Comparison of ENCODE assay signal across 23 cellular contexts in the genomic region with DNA sequence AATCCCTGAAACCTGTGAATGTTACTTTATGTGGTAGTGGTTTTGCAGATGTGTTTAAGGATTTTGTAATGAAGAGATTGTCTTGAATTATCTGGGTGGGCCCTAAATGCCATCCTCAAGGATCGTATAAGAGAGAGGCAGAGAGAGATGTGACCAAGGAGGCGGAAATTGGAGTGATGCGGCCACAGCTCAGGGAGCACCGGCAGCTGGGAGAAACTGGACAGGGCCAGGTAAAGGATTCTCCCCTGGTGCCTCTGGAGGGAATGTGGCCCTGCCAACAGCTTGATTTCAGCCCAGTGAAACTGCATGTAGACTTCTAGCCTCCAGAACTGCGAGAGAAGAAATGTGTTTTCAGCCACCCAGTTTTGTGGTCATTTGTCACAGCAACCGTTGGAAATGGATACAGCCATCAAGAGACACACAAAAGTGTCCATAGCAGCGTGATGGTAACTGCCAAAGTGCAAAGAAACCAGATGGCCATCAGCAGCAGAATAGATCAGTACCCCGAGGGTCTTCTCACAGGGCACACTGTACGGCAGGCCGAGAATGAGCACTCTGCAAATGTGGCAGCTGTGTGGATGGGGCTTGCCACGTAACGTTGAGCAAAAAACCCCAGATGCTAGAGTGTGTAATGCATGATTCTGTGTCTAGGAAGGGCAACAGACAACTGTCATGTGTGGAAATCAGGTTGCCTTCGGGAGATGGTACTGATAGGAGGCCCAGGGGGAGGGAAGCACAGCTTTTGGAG. TPM values are rescaled to one million over a fixed set of nuclear protein-coding genes. Genes with fewer than 3 reads are reported as not detected.
"Had no signal": no experiment of that assay in that cellular context is flagged by ENCODE, and none has a peak within 500 bp of the region (broad histone marks: within the 10 kb centered on the region; RNA-seq: fewer than 3 reads in every experiment).

No MANE protein-coding gene starts in this region.

- H3K4me3 ChIP-seq: adrenal gland, tibial artery had no signal

- H3K4me1 ChIP-seq: adrenal gland, tibial artery had no signal

- H3K27ac ChIP-seq: adrenal gland, foreskin keratinocyte, tibial artery had no signal

- H3K4me3 Mint-ChIP-seq: activated CD4-positive, alpha-beta T cell treated with anti-CD3 and anti-CD28 coated beads for 36 hours; activated CD8-positive, alpha-beta memory T cell treated with anti-CD3 and anti-CD28 coated beads, Interleukin-2, amount 10 ng/mL, durations not matched to agents 7 days and 5 days; activated naive CD4-positive, alpha-beta T cell treated with anti-CD3 and anti-CD28 coated beads for 36 hours; endodermal cell; mesothelial cell of epicardium; stimulated activated naive B cell treated with anti-CD40 and anti-IgM and Interleukin-4, amounts not matched to agents 10 μg/mL and 1 μg/mL and 100 μg/mL, for 72 hours; T-helper 2 cell treated with Interferon-gamma antibody and Interleukin-4, amounts not matched to agents 5 μg/mL and 100 μg/mL, for 36 hours; WTC11 had no signal

- H3K27me3 Mint-ChIP-seq: activated CD4-positive, alpha-beta T cell treated with anti-CD3 and anti-CD28 coated beads for 36 hours; activated CD8-positive, alpha-beta memory T cell treated with anti-CD3 and anti-CD28 coated beads, Interleukin-2, amount 10 ng/mL, durations not matched to agents 7 days and 5 days had no signal

- H3K4me1 Mint-ChIP-seq: endodermal cell, WTC11 had no signal

- ATAC-seq: activated CD8-positive, alpha-beta memory T cell treated with anti-CD3 and anti-CD28 coated beads, Interleukin-2, amount 10 ng/mL, durations not matched to agents 7 days and 5 days; left lobe of liver; stimulated activated naive B cell treated with anti-CD40 and anti-IgM and Interleukin-4, amounts not matched to agents 10 μg/mL and 1 μg/mL and 100 μg/mL, for 72 hours; WTC11 had no signal

- DNase-seq: activated CD4-positive, alpha-beta T cell treated with anti-CD3 and anti-CD28 coated beads for 36 hours; activated CD4-positive, alpha-beta T cell treated with anti-CD3 and anti-CD28 coated beads, Interleukin-2, amount 50 U/mL, for 48 hours; activated CD8-positive, alpha-beta memory T cell treated with anti-CD3 and anti-CD28 coated beads, Interleukin-2, amount 10 ng/mL, durations not matched to agents 7 days and 5 days; activated naive CD4-positive, alpha-beta T cell treated with anti-CD3 and anti-CD28 coated beads for 36 hours; adrenal gland; endodermal cell; foreskin keratinocyte; retina; stimulated activated naive B cell treated with anti-CD40 and anti-IgM and Interleukin-4, amounts not matched to agents 10 μg/mL and 1 μg/mL and 100 μg/mL, for 72 hours; substantia nigra; SW 1271; tibial artery had no signal

- H3K36me3 ChIP-seq: adrenal gland, tibial artery had no signal

- H3K27ac Mint-ChIP-seq: activated CD4-positive, alpha-beta T cell treated with anti-CD3 and anti-CD28 coated beads for 36 hours; activated CD8-positive, alpha-beta memory T cell treated with anti-CD3 and anti-CD28 coated beads, Interleukin-2, amount 10 ng/mL, durations not matched to agents 7 days and 5 days; activated naive CD4-positive, alpha-beta T cell treated with anti-CD3 and anti-CD28 coated beads for 36 hours; activated T-helper 2 cell treated with anti-CD3 and anti-CD28 coated beads, Interferon-gamma antibody, Interleukin-2, Interleukin-4, amounts not matched to agents 10 μg/mL and 5 μg/mL and 100 μg/mL, durations not matched to agents 14 hours and 24 hours and 36 hours; endodermal cell; mesothelial cell of epicardium; stimulated activated naive B cell treated with anti-CD40 and anti-IgM and Interleukin-4, amounts not matched to agents 10 μg/mL and 1 μg/mL and 100 μg/mL, for 72 hours; T-helper 2 cell treated with Interferon-gamma antibody and Interleukin-4, amounts not matched to agents 5 μg/mL and 100 μg/mL, for 36 hours; WTC11 had no signal

- H3K9me3 Mint-ChIP-seq: activated naive CD4-positive, alpha-beta T cell treated with anti-CD3 and anti-CD28 coated beads for 36 hours; activated T-helper 2 cell treated with anti-CD3 and anti-CD28 coated beads, Interferon-gamma antibody, Interleukin-2, Interleukin-4, amounts not matched to agents 10 μg/mL and 5 μg/mL and 100 μg/mL, durations not matched to agents 14 hours and 24 hours and 36 hours; mesothelial cell of epicardium; stimulated activated naive B cell treated with anti-CD40 and anti-IgM and Interleukin-4, amounts not matched to agents 10 μg/mL and 1 μg/mL and 100 μg/mL, for 72 hours; T-helper 2 cell treated with Interferon-gamma antibody and Interleukin-4, amounts not matched to agents 5 μg/mL and 100 μg/mL, for 36 hours had no signal

- H3K9me3 ChIP-seq: adrenal gland, tibial artery had no signal

- H3K27me3 ChIP-seq: adrenal gland, foreskin keratinocyte had no signal

- H3K36me3 Mint-ChIP-seq: activated CD8-positive, alpha-beta memory T cell treated with anti-CD3 and anti-CD28 coated beads, Interleukin-2, amount 10 ng/mL, durations not matched to agents 7 days and 5 days; mesothelial cell of epicardium; stimulated activated naive B cell treated with anti-CD40 and anti-IgM and Interleukin-4, amounts not matched to agents 10 μg/mL and 1 μg/mL and 100 μg/mL, for 72 hours had no signal

RNA-seq across cellular contexts. Expression of a gene that starts 49.6 kb away (rescaled TPM):
- total RNA-seq: activated CD4-positive, alpha-beta T cell treated with anti-CD3 and anti-CD28 coated beads for 36 hours; activated CD8-positive, alpha-beta memory T cell treated with anti-CD3 and anti-CD28 coated beads, Interleukin-2, amount 10 ng/mL, durations not matched to agents 7 days and 5 days; activated naive CD4-positive, alpha-beta T cell treated with anti-CD3 and anti-CD28 coated beads for 36 hours; activated T-helper 2 cell treated with anti-CD3 and anti-CD28 coated beads, Interferon-gamma antibody, Interleukin-2, Interleukin-4, amounts not matched to agents 10 μg/mL and 5 μg/mL and 100 μg/mL, durations not matched to agents 14 hours and 24 hours and 36 hours; adrenal gland; epithelial cell of proximal tubule; fibroblast of lung; foreskin keratinocyte; kidney; left lobe of liver; lung microvascular endothelial cell; mesothelial cell of epicardium; occipital lobe; WTC11 had no signal
- polyA plus RNA-seq: adrenal gland, fibroblast of lung, foreskin keratinocyte, neural cell had no signal
